In the genomic region with DNA sequence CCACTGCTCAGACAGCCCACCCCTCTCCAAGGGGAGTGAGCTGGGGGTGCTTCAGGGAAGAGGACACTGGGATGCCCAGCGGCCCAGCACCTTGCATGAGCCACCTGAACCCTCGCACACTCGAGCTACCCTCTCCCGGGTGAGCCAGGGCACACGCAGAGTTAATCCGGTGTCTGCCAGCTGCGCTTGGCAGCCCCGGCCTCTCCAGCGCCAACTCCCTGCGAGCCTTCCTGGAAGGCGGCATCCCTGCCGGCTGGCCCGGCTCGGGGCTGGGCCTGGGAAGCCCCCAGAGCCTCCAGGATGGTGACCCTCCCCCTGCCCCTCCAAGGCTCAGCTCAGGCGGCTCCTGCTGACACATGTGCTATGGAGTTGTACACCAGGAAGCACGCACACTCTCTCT, we compare ENCODE assay signal across 2 cellular contexts.
A peak's percentile ranks its signal among the peaks of the same experiment; 100 is the strongest.
TF ChIP-seq lines count a peak whose summit lies in the region.

No MANE protein-coding gene starts in this region.

TF ChIP-seq in A549, 52 proteins besides CTCF, POLR2A, EP300 and RAD21:
- TF ChIP-seq HOXB13 (CRISPR knock-in tag; IDR thresholded peaks at IDR 0.05; ENCODE audit: low read depth): no peak
- no peak for TF ChIP-seq PHF8 (IDR thresholded peaks at IDR 0.05; ENCODE audit: borderline replicate concordance, low read depth)
- no peak for TF ChIP-seq FOSB (CRISPR knock-in tag; IDR thresholded peaks at IDR 0.05)
- no peak for TF ChIP-seq HOXA7 (CRISPR knock-in tag; IDR thresholded peaks at IDR 0.05)
- TF ChIP-seq BHLHE40 (IDR thresholded peaks at IDR 0.05; ENCODE audit: low read depth, low read length): no peak

TF ChIP-seq in Ishikawa, 13 proteins besides CTCF, POLR2A, EP300 and RAD21 (continued from another document):
- TF ChIP-seq NFIC (IDR thresholded peaks at IDR 0.05): 0 out of 2 replicates have a peak, but pooled peaks have one; percentile 5
- TF ChIP-seq, protein P1, sequence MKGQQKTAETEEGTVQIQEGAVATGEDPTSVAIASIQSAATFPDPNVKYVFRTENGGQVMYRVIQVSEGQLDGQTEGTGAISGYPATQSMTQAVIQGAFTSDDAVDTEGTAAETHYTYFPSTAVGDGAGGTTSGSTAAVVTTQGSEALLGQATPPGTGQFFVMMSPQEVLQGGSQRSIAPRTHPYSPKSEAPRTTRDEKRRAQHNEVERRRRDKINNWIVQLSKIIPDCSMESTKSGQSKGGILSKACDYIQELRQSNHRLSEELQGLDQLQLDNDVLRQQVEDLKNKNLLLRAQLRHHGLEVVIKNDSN (IDR thresholded peaks at IDR 0.05): no peak
